In the genomic region with DNA sequence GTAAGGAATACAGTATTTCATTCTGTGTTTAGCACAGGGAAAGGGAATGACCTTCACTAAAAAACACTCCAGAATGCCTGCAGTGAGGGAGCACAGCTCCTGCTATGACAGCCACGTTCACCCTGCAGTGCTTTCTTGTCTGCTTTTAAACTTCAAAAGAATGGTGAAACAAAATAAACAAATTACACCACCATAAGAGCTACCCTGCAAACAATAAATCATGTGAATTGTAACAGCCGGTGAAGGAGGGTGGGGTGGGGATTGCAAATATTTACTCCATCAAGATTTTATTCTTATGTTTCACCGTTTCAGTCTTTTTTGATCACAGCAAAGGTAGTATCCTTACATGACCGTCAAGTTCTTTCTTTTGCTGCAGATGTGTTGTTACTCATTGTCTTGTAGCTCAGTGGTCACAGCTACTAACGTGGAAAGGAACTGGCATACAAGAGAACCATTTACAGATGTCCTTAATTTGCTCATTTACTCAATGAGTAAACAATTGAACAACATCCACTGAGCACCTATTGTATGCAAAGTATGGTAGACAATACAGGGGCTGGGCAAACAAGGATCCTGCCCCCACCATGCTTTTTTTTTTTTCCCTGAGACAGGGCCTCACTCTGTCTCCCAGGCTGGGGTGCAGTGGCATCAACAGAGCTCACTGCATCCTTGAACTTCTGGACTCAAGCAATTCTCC, we compare ENCODE assay signal across 1 cellular context.
TF ChIP-seq lines count a peak whose summit lies in the region.

No MANE protein-coding gene starts in this region.

TF ChIP-seq in HEK293, 187 proteins besides CTCF, POLR2A, EP300 and RAD21 (continued from another document):
- TF ChIP-seq ZNF394 (tag by site-specific recombination; IDR thresholded peaks at IDR 0.05; ENCODE audit: borderline replicate concordance) (no peak), ZFP41 (tag by site-specific recombination; IDR thresholded peaks at IDR 0.05; ENCODE audit: borderline replicate concordance) (no peak), ZNF155 (tag by site-specific recombination; IDR thresholded peaks at IDR 0.05) (no peak), SCRT1 (tag by site-specific recombination; IDR thresholded peaks at IDR 0.05; ENCODE audit: borderline replicate concordance) (no peak), ZXDB (tag by site-specific recombination; IDR thresholded peaks at IDR 0.05) (no peak; the same call in 1 of the 2 replicates), ZNF623 (tag by site-specific recombination; IDR thresholded peaks at IDR 0.05) (no peak), GLI2 (tag by site-specific recombination; IDR thresholded peaks at IDR 0.05; ENCODE audit: borderline replicate concordance, low read depth) (no peak), ZNF2 (tag by site-specific recombination; IDR thresholded peaks at IDR 0.05) (0 out of 2 replicates have a peak, but pooled peaks have one; percentile 18), ZBTB8A (tag by site-specific recombination; IDR thresholded peaks at IDR 0.05) (no peak), FEZF1 (tag by site-specific recombination; IDR thresholded peaks at IDR 0.05) (peak; percentile 71), OSR2 (tag by site-specific recombination; IDR thresholded peaks at IDR 0.05) (peak; percentile 93), ZNF530 (tag by site-specific recombination; IDR thresholded peaks at IDR 0.05; ENCODE audit: low read depth) (no peak), ZNF366 (tag by site-specific recombination; conservative IDR thresholded peaks at IDR 0.05) (peak; percentile 36; the same call in 1 of the 2 replicates), ZNF501 (tag by site-specific recombination; IDR thresholded peaks at IDR 0.05) (no peak), ZNF184 (tag by site-specific recombination; IDR thresholded peaks at IDR 0.05) (no peak), ZNF629 (tag by site-specific recombination; IDR thresholded peaks at IDR 0.05) (peak; percentile 56), BCL11B (tag by site-specific recombination; IDR thresholded peaks at IDR 0.05; ENCODE audit: low read depth) (no peak), ZNF549 (tag by site-specific recombination; IDR thresholded peaks at IDR 0.05) (no peak), ZNF791 (tag by site-specific recombination; IDR thresholded peaks at IDR 0.05) (no peak), ZNF558 (tag by site-specific recombination; IDR thresholded peaks at IDR 0.05) (no peak), ZNF274 (IDR thresholded peaks at IDR 0.05; ENCODE audit: low read length) (no peak), ZNF274 (tag by site-specific recombination; IDR thresholded peaks at IDR 0.05; ENCODE audit: borderline replicate concordance) (no peak), ZNF521 (tag by site-specific recombination; IDR thresholded peaks at IDR 0.05) (no peak), YY2 (tag by site-specific recombination; IDR thresholded peaks at IDR 0.05) (0 out of 2 replicates have a peak, but pooled peaks have one; percentile 13), ZNF664 (tag by site-specific recombination; IDR thresholded peaks at IDR 0.05) (no peak), ZNF354C (tag by site-specific recombination; IDR thresholded peaks at IDR 0.05; ENCODE audit: borderline replicate concordance, low read depth) (no peak), ZNF600 (tag by site-specific recombination; IDR thresholded peaks at IDR 0.05) (peak; percentile 30; the same call in 1 of the 2 replicates), ZNF747 (tag by site-specific recombination; IDR thresholded peaks at IDR 0.05) (no peak), SETDB1 (IDR thresholded peaks at IDR 0.05; ENCODE audit: insufficient read length, low read length) (no peak), OVOL3 (tag by site-specific recombination; IDR thresholded peaks at IDR 0.05) (no peak), ZFP37 (tag by site-specific recombination; IDR thresholded peaks at IDR 0.05) (no peak)
- TF ChIP-seq, protein P1, sequence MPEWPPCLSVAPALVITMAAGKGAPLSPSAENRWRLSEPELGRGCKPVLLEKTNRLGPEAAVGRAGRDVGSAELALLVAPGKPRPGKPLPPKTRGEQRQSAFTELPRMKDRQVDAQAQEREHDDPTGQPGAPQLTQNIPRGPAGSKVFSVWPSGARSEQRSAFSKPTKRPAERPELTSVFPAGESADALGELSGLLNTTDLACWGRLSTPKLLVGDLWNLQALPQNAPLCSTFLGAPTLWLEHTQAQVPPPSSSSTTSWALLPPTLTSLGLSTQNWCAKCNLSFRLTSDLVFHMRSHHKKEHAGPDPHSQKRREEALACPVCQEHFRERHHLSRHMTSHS (tag by site-specific recombination; IDR thresholded peaks at IDR 0.05): no peak
- TF ChIP-seq, protein P2, sequence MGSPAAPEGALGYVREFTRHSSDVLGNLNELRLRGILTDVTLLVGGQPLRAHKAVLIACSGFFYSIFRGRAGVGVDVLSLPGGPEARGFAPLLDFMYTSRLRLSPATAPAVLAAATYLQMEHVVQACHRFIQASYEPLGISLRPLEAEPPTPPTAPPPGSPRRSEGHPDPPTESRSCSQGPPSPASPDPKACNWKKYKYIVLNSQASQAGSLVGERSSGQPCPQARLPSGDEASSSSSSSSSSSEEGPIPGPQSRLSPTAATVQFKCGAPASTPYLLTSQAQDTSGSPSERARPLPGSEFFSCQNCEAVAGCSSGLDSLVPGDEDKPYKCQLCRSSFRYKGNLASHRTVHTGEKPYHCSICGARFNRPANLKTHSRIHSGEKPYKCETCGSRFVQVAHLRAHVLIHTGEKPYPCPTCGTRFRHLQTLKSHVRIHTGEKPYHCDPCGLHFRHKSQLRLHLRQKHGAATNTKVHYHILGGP (tag by site-specific recombination; IDR thresholded peaks at IDR 0.05): no peak
- TF ChIP-seq, protein P3, sequence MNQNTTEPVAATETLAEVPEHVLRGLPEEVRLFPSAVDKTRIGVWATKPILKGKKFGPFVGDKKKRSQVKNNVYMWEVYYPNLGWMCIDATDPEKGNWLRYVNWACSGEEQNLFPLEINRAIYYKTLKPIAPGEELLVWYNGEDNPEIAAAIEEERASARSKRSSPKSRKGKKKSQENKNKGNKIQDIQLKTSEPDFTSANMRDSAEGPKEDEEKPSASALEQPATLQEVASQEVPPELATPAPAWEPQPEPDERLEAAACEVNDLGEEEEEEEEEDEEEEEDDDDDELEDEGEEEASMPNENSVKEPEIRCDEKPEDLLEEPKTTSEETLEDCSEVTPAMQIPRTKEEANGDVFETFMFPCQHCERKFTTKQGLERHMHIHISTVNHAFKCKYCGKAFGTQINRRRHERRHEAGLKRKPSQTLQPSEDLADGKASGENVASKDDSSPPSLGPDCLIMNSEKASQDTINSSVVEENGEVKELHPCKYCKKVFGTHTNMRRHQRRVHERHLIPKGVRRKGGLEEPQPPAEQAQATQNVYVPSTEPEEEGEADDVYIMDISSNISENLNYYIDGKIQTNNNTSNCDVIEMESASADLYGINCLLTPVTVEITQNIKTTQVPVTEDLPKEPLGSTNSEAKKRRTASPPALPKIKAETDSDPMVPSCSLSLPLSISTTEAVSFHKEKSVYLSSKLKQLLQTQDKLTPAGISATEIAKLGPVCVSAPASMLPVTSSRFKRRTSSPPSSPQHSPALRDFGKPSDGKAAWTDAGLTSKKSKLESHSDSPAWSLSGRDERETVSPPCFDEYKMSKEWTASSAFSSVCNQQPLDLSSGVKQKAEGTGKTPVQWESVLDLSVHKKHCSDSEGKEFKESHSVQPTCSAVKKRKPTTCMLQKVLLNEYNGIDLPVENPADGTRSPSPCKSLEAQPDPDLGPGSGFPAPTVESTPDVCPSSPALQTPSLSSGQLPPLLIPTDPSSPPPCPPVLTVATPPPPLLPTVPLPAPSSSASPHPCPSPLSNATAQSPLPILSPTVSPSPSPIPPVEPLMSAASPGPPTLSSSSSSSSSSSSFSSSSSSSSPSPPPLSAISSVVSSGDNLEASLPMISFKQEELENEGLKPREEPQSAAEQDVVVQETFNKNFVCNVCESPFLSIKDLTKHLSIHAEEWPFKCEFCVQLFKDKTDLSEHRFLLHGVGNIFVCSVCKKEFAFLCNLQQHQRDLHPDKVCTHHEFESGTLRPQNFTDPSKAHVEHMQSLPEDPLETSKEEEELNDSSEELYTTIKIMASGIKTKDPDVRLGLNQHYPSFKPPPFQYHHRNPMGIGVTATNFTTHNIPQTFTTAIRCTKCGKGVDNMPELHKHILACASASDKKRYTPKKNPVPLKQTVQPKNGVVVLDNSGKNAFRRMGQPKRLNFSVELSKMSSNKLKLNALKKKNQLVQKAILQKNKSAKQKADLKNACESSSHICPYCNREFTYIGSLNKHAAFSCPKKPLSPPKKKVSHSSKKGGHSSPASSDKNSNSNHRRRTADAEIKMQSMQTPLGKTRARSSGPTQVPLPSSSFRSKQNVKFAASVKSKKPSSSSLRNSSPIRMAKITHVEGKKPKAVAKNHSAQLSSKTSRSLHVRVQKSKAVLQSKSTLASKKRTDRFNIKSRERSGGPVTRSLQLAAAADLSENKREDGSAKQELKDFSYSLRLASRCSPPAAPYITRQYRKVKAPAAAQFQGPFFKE (tag by site-specific recombination; IDR thresholded peaks at IDR 0.05; ENCODE audit: borderline replicate concordance): no peak
- TF ChIP-seq, protein P4, sequence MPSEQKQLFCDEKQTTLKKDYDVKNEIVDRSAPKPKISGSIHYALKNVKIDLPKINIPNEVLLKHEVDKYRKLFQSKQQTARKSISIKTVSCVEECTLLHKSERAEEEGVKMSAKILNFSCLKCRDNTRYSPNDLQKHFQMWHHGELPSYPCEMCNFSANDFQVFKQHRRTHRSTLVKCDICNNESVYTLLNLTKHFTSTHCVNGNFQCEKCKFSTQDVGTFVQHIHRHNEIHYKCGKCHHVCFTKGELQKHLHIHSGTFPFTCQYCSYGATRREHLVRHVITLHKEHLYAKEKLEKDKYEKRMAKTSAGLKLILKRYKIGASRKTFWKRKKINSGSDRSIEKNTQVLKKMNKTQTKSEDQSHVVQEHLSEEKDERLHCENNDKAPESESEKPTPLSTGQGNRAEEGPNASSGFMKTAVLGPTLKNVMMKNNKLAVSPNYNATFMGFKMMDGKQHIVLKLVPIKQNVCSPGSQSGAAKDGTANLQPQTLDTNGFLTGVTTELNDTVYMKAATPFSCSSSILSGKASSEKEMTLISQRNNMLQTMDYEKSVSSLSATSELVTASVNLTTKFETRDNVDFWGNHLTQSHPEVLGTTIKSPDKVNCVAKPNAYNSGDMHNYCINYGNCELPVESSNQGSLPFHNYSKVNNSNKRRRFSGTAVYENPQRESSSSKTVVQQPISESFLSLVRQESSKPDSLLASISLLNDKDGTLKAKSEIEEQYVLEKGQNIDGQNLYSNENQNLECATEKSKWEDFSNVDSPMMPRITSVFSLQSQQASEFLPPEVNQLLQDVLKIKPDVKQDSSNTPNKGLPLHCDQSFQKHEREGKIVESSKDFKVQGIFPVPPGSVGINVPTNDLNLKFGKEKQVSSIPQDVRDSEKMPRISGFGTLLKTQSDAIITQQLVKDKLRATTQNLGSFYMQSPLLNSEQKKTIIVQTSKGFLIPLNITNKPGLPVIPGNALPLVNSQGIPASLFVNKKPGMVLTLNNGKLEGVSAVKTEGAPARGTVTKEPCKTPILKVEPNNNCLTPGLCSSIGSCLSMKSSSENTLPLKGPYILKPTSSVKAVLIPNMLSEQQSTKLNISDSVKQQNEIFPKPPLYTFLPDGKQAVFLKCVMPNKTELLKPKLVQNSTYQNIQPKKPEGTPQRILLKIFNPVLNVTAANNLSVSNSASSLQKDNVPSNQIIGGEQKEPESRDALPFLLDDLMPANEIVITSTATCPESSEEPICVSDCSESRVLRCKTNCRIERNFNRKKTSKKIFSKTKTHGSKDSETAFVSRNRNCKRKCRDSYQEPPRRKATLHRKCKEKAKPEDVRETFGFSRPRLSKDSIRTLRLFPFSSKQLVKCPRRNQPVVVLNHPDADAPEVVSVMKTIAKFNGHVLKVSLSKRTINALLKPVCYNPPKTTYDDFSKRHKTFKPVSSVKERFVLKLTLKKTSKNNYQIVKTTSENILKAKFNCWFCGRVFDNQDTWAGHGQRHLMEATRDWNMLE (tag by site-specific recombination; conservative IDR thresholded peaks at IDR 0.05; ENCODE audit: low read depth): no peak
- TF ChIP-seq, protein P5, sequence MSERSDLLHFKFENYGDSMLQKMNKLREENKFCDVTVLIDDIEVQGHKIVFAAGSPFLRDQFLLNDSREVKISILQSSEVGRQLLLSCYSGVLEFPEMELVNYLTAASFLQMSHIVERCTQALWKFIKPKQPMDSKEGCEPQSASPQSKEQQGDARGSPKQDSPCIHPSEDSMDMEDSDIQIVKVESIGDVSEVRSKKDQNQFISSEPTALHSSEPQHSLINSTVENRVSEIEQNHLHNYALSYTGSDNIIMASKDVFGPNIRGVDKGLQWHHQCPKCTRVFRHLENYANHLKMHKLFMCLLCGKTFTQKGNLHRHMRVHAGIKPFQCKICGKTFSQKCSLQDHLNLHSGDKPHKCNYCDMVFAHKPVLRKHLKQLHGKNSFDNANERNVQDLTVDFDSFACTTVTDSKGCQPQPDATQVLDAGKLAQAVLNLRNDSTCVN (tag by site-specific recombination; optimal IDR thresholded peaks at IDR 0.05): no peak
- TF ChIP-seq, protein P6, sequence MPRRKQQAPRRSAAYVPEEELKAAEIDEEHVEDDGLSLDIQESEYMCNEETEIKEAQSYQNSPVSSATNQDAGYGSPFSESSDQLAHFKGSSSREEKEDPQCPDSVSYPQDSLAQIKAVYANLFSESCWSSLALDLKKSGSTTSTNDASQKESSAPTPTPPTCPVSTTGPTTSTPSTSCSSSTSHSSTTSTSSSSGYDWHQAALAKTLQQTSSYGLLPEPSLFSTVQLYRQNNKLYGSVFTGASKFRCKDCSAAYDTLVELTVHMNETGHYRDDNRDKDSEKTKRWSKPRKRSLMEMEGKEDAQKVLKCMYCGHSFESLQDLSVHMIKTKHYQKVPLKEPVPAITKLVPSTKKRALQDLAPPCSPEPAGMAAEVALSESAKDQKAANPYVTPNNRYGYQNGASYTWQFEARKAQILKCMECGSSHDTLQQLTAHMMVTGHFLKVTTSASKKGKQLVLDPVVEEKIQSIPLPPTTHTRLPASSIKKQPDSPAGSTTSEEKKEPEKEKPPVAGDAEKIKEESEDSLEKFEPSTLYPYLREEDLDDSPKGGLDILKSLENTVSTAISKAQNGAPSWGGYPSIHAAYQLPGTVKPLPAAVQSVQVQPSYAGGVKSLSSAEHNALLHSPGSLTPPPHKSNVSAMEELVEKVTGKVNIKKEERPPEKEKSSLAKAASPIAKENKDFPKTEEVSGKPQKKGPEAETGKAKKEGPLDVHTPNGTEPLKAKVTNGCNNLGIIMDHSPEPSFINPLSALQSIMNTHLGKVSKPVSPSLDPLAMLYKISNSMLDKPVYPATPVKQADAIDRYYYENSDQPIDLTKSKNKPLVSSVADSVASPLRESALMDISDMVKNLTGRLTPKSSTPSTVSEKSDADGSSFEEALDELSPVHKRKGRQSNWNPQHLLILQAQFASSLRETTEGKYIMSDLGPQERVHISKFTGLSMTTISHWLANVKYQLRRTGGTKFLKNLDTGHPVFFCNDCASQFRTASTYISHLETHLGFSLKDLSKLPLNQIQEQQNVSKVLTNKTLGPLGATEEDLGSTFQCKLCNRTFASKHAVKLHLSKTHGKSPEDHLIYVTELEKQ (tag by site-specific recombination; IDR thresholded peaks at IDR 0.05; ENCODE audit: borderline replicate concordance): no peak
- TF ChIP-seq, protein P7, sequence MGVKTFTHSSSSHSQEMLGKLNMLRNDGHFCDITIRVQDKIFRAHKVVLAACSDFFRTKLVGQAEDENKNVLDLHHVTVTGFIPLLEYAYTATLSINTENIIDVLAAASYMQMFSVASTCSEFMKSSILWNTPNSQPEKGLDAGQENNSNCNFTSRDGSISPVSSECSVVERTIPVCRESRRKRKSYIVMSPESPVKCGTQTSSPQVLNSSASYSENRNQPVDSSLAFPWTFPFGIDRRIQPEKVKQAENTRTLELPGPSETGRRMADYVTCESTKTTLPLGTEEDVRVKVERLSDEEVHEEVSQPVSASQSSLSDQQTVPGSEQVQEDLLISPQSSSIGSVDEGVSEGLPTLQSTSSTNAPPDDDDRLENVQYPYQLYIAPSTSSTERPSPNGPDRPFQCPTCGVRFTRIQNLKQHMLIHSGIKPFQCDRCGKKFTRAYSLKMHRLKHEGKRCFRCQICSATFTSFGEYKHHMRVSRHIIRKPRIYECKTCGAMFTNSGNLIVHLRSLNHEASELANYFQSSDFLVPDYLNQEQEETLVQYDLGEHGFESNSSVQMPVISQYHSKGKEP (tag by site-specific recombination; IDR thresholded peaks at IDR 0.05): peak; percentile 63
